1 cellular context compared by ENCODE assay signal in genomic region chr15:75699961-75700874, GRCh38.
TF ChIP-seq lines count a peak whose summit lies in the region.

No MANE protein-coding gene starts in this region.

TF ChIP-seq in GM12878, 131 proteins besides CTCF, POLR2A, EP300 and RAD21 (continued from another document):
- TF ChIP-seq RELB (IDR thresholded peaks at IDR 0.05; ENCODE audit: low read depth) (peak; percentile 32; the same call in 1 of the 2 replicates), IKZF2 (IDR thresholded peaks at IDR 0.05) (peak; percentile 22 to 40; a peak in 2 of 4 replicates), MTA2 (IDR thresholded peaks at IDR 0.05; ENCODE audit: low read depth) (peak; percentile 41; the same call in 1 of the 2 replicates), NBN (IDR thresholded peaks at IDR 0.05) (peak; percentile 67; the same call in 1 of the 2 replicates)
TF ChIP-seq in GM12878: peak in this region for 7; not testable (repeated sequence) for 124.
